Comparison of ENCODE assay signal across 9 cellular contexts in the genomic region with DNA sequence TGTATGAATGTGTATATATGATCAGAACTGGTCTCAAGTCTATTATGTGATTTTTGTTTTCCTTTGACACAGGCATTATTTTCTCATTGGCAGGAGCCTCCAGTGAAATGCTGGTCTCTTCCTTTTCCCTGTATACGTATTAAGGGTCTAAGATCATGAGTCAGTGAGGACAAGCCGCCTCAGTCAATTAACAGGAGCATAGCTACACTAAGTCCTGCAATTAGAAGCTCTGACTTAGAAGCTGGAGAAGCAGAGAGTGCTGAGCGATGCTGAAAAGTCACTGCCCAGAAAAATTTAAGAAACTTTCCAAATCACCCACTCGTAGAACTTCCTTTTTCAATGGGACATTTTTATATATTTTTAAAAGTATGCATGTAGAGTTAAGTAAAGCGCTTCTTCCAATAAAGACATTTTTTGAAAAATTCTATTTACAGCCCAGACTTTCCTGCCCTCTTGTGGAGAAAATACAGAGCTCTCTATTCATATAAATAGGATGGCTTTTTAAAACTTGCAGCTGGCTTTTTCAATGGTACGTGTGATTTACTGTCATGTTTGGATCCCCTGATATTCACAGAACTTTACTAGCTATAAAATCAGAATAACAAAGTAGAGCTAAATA.
DNase-seq lines count a peak whose midpoint lies in the region; ATAC-seq, FAIRE-seq and TF ChIP-seq lines count a peak whose summit lies in the region.
"Had no signal": no experiment of that assay in that cellular context is flagged by ENCODE, and none has a peak within 500 bp of the region (broad histone marks: within the 10 kb centered on the region; RNA-seq: fewer than 3 reads in every experiment).

No MANE protein-coding gene starts in this region.

- no peak overlapping the region for H2AFZ ChIP-seq in KMS-11 (ENCODE audit: low read depth)

- H3K79me2 ChIP-seq in KMS-11 (ENCODE audit: insufficient read depth, low read depth), result no peaks in the 10 kb centered on the region

- no peak overlapping the region for H3K4me3 ChIP-seq in KMS-11 (IDR thresholded peaks at IDR 0.05; ENCODE audit: insufficient read depth, low read depth, low read length)
- no peak overlapping the region for H3K4me3 ChIP-seq in astrocyte of the cerebellum (ENCODE audit: low read depth, low read length)
- H3K4me3 ChIP-seq: SJCRH30 had no signal

- no peak for FAIRE-seq in D721Med (lab: Jason Lieb, UNC)

- DNase-seq in D721Med (ENCODE audit: insufficient read length, low spot score) (no peak), astrocyte of the cerebellum (ENCODE audit: low read depth) (no peak), medulla oblongata (ENCODE audit: extremely low spot score) (peak; percentile 30), activated gamma-delta T cell treated with Interleukin-2 at 50 U/mL for 16 hours (no peak)

- in situ Hi-C loops in astrocyte of the cerebellum (cut with HindIII; ENCODE audit: low sequenced_read_pairs), result no loop called here

- H3K27me3 ChIP-seq in KMS-11 (ENCODE audit: insufficient read depth, low read depth), result no peaks in the 10 kb centered on the region
- H3K27me3 ChIP-seq: SJCRH30 had no signal

- peaks cover 11% of the 10 kb centered on the region for H3K4me1 ChIP-seq in KMS-11 (ENCODE audit: low read depth, poor library complexity, severe bottlenecking)
- H3K4me1 ChIP-seq: SJCRH30 had no signal

- H3K27ac ChIP-seq in KMS-11, result no peak overlapping the region
- H3K27ac ChIP-seq: SJCRH30 had no signal

- peak; percentile 46 for TF ChIP-seq CTCF in D721Med (IDR thresholded peaks at IDR 0.05; ENCODE audit: insufficient read depth, missing control alignments)
- TF ChIP-seq CTCF in KMS-11 (conservative IDR thresholded peaks at IDR 0.05; ENCODE audit: low read depth, low read length), result peak; percentile 44; the same call in 1 of the 2 replicates
- peak; percentile 50 for TF ChIP-seq CTCF in astrocyte of the cerebellum (IDR thresholded peaks at IDR 0.05; ENCODE audit: low read depth, low read length, missing control alignments)

- no peak overlapping the region for H3K9ac ChIP-seq in KMS-11

- H4K20me1 ChIP-seq in KMS-11 (ENCODE audit: insufficient read depth), result no peaks in the 10 kb centered on the region

- H3K4me2 ChIP-seq in KMS-11, result no peak overlapping the region

- no peaks in the 10 kb centered on the region for H3K36me3 ChIP-seq in KMS-11 (ENCODE audit: insufficient read depth)
- H3K36me3 ChIP-seq: SJCRH30 had no signal

- ATAC-seq in GM21528 (IDR thresholded peaks at IDR 0.05; ENCODE audit: low FRiP score, unreplicated experiment) (no peak), GM18498 (IDR thresholded peaks at IDR 0.05; ENCODE audit: unreplicated experiment) (no peak), GM21619 (IDR thresholded peaks at IDR 0.05; ENCODE audit: unreplicated experiment) (no peak)
